Comparison of ENCODE assay signal across 20 cellular contexts in the genomic region with DNA sequence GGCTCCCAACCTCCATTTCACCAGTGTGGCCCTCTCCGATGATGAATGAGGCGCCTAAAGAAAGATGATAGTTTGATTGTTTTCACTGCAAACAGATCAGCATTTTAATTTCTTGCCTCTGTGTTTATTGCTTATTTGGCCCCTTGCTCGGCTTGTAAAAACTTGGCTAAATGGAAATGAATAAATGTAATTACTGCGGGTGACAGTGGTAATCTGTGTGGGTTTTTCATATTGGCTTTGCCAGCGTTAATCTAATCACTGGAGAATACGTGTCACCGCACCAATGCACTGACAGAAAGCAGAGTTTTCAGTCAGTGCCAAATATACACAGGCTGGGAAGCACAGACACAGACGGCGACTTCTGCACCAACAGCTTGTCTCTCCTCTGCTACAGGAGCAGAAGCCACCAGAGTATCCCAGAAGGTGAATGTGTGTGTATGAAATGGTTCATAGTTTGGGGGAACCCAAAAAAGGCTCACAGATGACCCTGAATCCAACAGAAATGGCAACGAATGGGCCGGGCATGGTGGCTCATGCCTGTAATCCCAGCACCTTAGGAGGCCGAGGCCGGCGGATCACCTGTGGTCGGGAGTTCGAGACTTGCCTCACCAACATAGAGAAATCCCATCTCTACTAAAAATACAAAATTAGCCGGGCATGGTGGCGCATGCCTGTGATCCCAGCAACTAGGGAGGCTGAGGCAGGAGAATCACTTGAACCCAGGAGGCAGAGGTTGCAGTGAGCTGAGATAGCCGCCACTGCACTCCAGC.
DNase-seq lines count a peak whose midpoint lies in the region; ATAC-seq, FAIRE-seq and TF ChIP-seq lines count a peak whose summit lies in the region.
"Had no signal": no experiment of that assay in that cellular context is flagged by ENCODE, and none has a peak within 500 bp of the region (broad histone marks: within the 10 kb centered on the region; RNA-seq: fewer than 3 reads in every experiment).

No MANE protein-coding gene starts in this region.

- intact Hi-C loops in heart left ventricle (cut with DNase I): no loop called here
- intact Hi-C loops in left ventricle myocardium inferior (cut with micrococcal nuclease): no loop called here
- intact Hi-C loops in kidney (cut with DNase I): no loop called here

- no peak for TF ChIP-seq EP300 in gastroesophageal sphincter (IDR thresholded peaks at IDR 0.05)

- no peak for TF ChIP-seq POLR2A in heart left ventricle (IDR thresholded peaks at IDR 0.05)
- no peak for TF ChIP-seq POLR2A in gastroesophageal sphincter (IDR thresholded peaks at IDR 0.05)

- no peak for FAIRE-seq in kidney (lab: Jason Lieb, UNC)
- FAIRE-seq: A204.1, D721Med, G401.6, GM12892, H54 had no signal

- H3K27me3 ChIP-seq in heart left ventricle: no peaks in the 10 kb centered on the region
- peaks cover 9% of the 10 kb centered on the region for H3K27me3 ChIP-seq in left ventricle myocardium inferior (ENCODE audit: low read depth)
- H3K27me3 ChIP-seq in gastroesophageal sphincter: peaks cover 7% of the 10 kb centered on the region

- TF ChIP-seq CTCF in heart left ventricle (IDR thresholded peaks at IDR 0.05) (no peak), left ventricle myocardium inferior (IDR thresholded peaks at IDR 0.05; ENCODE audit: borderline replicate concordance) (no peak), kidney (IDR thresholded peaks at IDR 0.05; ENCODE audit: borderline replicate concordance, extremely low read depth, insufficient read depth) (no peak), gastroesophageal sphincter (IDR thresholded peaks at IDR 0.05) (no peak)

- no peak overlapping the region for H3K9ac ChIP-seq in kidney (ENCODE audit: low read length in 2 of 2)
- H3K9ac ChIP-seq: GM23248 had no signal

- H3K27ac ChIP-seq in heart left ventricle (no peak overlapping the region), left ventricle myocardium inferior (replicated peaks) (no peak overlapping the region), kidney (ENCODE audit: low read depth in 2 of 2, low read length in 2 of 2) (no peak overlapping the region), gastroesophageal sphincter (no peak overlapping the region)
- H3K27ac ChIP-seq: GM23248 had no signal

- DNase-seq in heart left ventricle (peak in 1 of 5 donors; percentile 18), left ventricle myocardium inferior (no peak), NCI-H2081 (lab: John Stamatoyannopoulos, UW) (peak; percentile 19 to 68), NCI-H748 treated with DMSO at 0.1 percent for 48 hours (lab: John Stamatoyannopoulos, UW) (peak; percentile 30), kidney (peak; percentile 59), NCI-H1417 treated with DMSO at 0.1 percent for 48 hours (lab: John Stamatoyannopoulos, UW) (no peak)
- DNase-seq: CD8-positive, alpha-beta T cell; COR-L47; DMS153; DMS79 treated with DMSO at 0.1 percent for 48 hours; EL; GM23248 had no signal

- H3K9me3 ChIP-seq in heart left ventricle (no peaks in the 10 kb centered on the region), left ventricle myocardium inferior (replicated peaks) (no peaks in the 10 kb centered on the region), kidney (ENCODE audit: control insufficient read depth in 1 of 2, low read length in 2 of 2) (no peaks in the 10 kb centered on the region), gastroesophageal sphincter (no peaks in the 10 kb centered on the region)

- ATAC-seq in heart left ventricle: peak in 3 of 4 donors; percentile 47 to 54 (median 52)
- no peak for ATAC-seq in gastroesophageal sphincter
- ATAC-seq in GM18907 (IDR thresholded peaks at IDR 0.05; ENCODE audit: unreplicated experiment): no peak
- ATAC-seq: CD8-positive, alpha-beta T cell; HCT116 had no signal

- H3K36me3 ChIP-seq in heart left ventricle (no peaks in the 10 kb centered on the region), left ventricle myocardium inferior (no peaks in the 10 kb centered on the region), kidney (ENCODE audit: control insufficient read depth in 1 of 2, insufficient read depth in 2 of 2, low read length in 2 of 2) (no peaks in the 10 kb centered on the region), gastroesophageal sphincter (no peaks in the 10 kb centered on the region)

- WGBS in heart left ventricle, 4 donors: 62 to 73% (median 66%) methylated on average over 19 of the region's 19 CpGs
- 42 to 56% methylated on average over 4 to 15 of the region's 19 CpGs for WGBS in gastroesophageal sphincter (ENCODE audit: low coverage in 1 of 2), 2 donors

- H3K4me3 ChIP-seq in heart left ventricle (no peak overlapping the region), left ventricle myocardium inferior (no peak overlapping the region), kidney (ENCODE audit: low read length in 2 of 2) (no peak overlapping the region), gastroesophageal sphincter (no peak overlapping the region)
- H3K4me3 ChIP-seq: GM23248 had no signal

- H3K4me1 ChIP-seq in heart left ventricle (no peaks in the 10 kb centered on the region), left ventricle myocardium inferior (no peaks in the 10 kb centered on the region), kidney (ENCODE audit: control insufficient read depth in 1 of 2, insufficient read depth in 1 of 2, low read depth in 1 of 2, low read length in 2 of 2) (no peaks in the 10 kb centered on the region), gastroesophageal sphincter (no peaks in the 10 kb centered on the region)

Comparison
In these comparisons a context has a peak if more than half of its experiments do, and no peak if none do; other contexts are left out.
1. ATAC-seq: peak in heart left ventricle (3 of 4); none in gastroesophageal sphincter (single experiment) and GM18907 (single experiment).
2. DNase-seq: peak in NCI-H2081 (2 of 2), NCI-H748 treated with DMSO at 0.1 percent for 48 hours (single experiment) and kidney (single experiment); none in left ventricle myocardium inferior (single experiment) and NCI-H1417 treated with DMSO at 0.1 percent for 48 hours (single experiment).